Comparison of ENCODE assay signal across 21 cellular contexts in genomic region chr4:153933851-153934688, GRCh38.
DNase-seq lines count a peak whose midpoint lies in the region; ATAC-seq, FAIRE-seq and TF ChIP-seq lines count a peak whose summit lies in the region.
"Had no signal": no experiment of that assay in that cellular context is flagged by ENCODE, and none has a peak within 500 bp of the region (broad histone marks: within the 10 kb centered on the region; RNA-seq: fewer than 3 reads in every experiment).

No MANE protein-coding gene starts in this region.

- CTCF ChIA-PET in mammary epithelial cell (lab: Charles Lee; ENCODE audit: low non-redundant PET), result no interaction called here

- H3K4me1 Mint-ChIP-seq in HFFc6 (ENCODE audit: low read depth), result no peaks in the 10 kb centered on the region
- H3K4me1 Mint-ChIP-seq: immature natural killer cell, naive B cell had no signal

- no peaks in the 10 kb centered on the region for H3K36me3 Mint-ChIP-seq in HFFc6 (ENCODE audit: low read depth)
- H3K36me3 Mint-ChIP-seq: immature natural killer cell, naive B cell had no signal

- 33% methylated on average over 9 of the region's 9 CpGs for WGBS in mammary epithelial cell (ENCODE audit: low coverage, missing lambda C conversion rate)
- WGBS in mesenchymal stem cell, result 87% methylated on average over 9 of the region's 9 CpGs

- intact Hi-C loops in mammary epithelial cell (cut with micrococcal nuclease), result no loop called here

- H2BK5ac ChIP-seq in mesenchymal stem cell (ENCODE audit: low read depth, low read length, poor library complexity, severe bottlenecking), result no peak overlapping the region

- peaks cover 2% of the 10 kb centered on the region for H3K27me3 ChIP-seq in mammary epithelial cell (ENCODE audit: insufficient read depth, low read length)
- H3K27me3 ChIP-seq in mesenchymal stem cell (ENCODE audit: control insufficient read depth in 1 of 2, insufficient read depth in 1 of 2, low read length in 2 of 2), result no peaks in the 10 kb centered on the region
- H3K27me3 ChIP-seq in subcutaneous abdominal adipose tissue (ENCODE audit: control insufficient read depth in 5 of 5, insufficient read depth in 4 of 5, low read length in 5 of 5), result no peaks in the 10 kb centered on the region
- H3K27me3 ChIP-seq in MM.1S (replicated peaks; ENCODE audit: insufficient read depth, low read length), result no peaks in the 10 kb centered on the region

- no peak overlapping the region for H3K14ac ChIP-seq in mesenchymal stem cell (ENCODE audit: low read length in 2 of 2)

- H3K79me1 ChIP-seq in mesenchymal stem cell (replicated peaks; ENCODE audit: low read length, poor library complexity, severe bottlenecking), result no peaks in the 10 kb centered on the region

- dilution Hi-C loops in mammary epithelial cell (cut with HindIII; ENCODE audit: low sequenced_read_pairs), result no loop called here

- peak overlapping the region; percentile 0; the same call in 1 of the 2 replicates for H3K4me3 Mint-ChIP-seq in HFFc6
- H3K4me3 Mint-ChIP-seq: immature natural killer cell, naive B cell, T-helper 17 cell had no signal

- no peak overlapping the region for H2BK120ac ChIP-seq in mesenchymal stem cell (ENCODE audit: low read depth, low read length)

- DNase-seq in HFFc6 (no peak), mammary epithelial cell (no peak), mesenchymal stem cell (no peak), GM19240 (ENCODE audit: insufficient read length, low spot score) (no peak), MM.1S (no peak), urothelium cell line (ENCODE audit: low spot score) (no peak)
- DNase-seq: activated gamma-delta T cell treated with Interleukin-2 at 50 U/mL for 16 hours; AML-193; cerebellar nuclear complex; immature natural killer cell; naive B cell; NCI-H1105 treated with DMSO at 0.1 percent for 48 hours; NCI-H446 treated with DMSO at 0.1 percent for 48 hours; RPMI8226; stimulated activated CD4-positive, alpha-beta T cell treated with anti-CD3 and anti-CD28 coated beads, Interleukin-12 subunit alpha, Interleukin-12 subunit beta, amount 100 ng/mL, for 4 hours; T-helper 17 cell had no signal

- peak overlapping the region; percentile 82 for H4K8ac ChIP-seq in mesenchymal stem cell (ENCODE audit: low read length)

- H2AFZ ChIP-seq in mammary epithelial cell (ENCODE audit: low read depth, low read length), result peak overlapping the region; percentile 48
- H2AFZ ChIP-seq in mesenchymal stem cell (ENCODE audit: low read depth, low read length), result peak overlapping the region; percentile 88
- H2AFZ ChIP-seq in MM.1S (ENCODE audit: low read length), result no peak overlapping the region

- peaks cover 4% of the 10 kb centered on the region; the same call in 1 of the 2 replicates for H3K9me3 Mint-ChIP-seq in HFFc6
- H3K9me3 Mint-ChIP-seq: immature natural killer cell, naive B cell had no signal

- H3K9me3 ChIP-seq in mammary epithelial cell (replicated peaks; ENCODE audit: insufficient read depth, low read length), result no peaks in the 10 kb centered on the region
- no peaks in the 10 kb centered on the region for H3K9me3 ChIP-seq in mesenchymal stem cell (ENCODE audit: control insufficient read depth, low read length)
- H3K9me3 ChIP-seq in subcutaneous abdominal adipose tissue (ENCODE audit: control insufficient read depth in 5 of 5, low read length in 5 of 5), result no peaks in the 10 kb centered on the region
- H3K9me3 ChIP-seq in MM.1S (replicated peaks; ENCODE audit: insufficient read depth, low read length), result no peaks in the 10 kb centered on the region

- no peaks in the 10 kb centered on the region for H3F3A ChIP-seq in MM.1S (ENCODE audit: insufficient read depth, low read length)

- peak overlapping the region; percentile 90 for H4K91ac ChIP-seq in mesenchymal stem cell (ENCODE audit: low read length)

- H2BK12ac ChIP-seq in mesenchymal stem cell (ENCODE audit: low read length in 2 of 2), result peak overlapping the region in 1 of 2 experiments; percentile 95

- H3K9ac ChIP-seq in mammary epithelial cell (ENCODE audit: insufficient read depth, low read length) (no peak overlapping the region), mesenchymal stem cell (ENCODE audit: low read length) (peak overlapping the region; percentile 76), subcutaneous abdominal adipose tissue (ENCODE audit: low read length in 5 of 5) (peak overlapping the region in 4 of 5 donors; percentile 21 to 74 (median 53)), MM.1S (ENCODE audit: low read length) (no peak overlapping the region)

- in situ Hi-C loops in mammary epithelial cell (cut with MboI; ENCODE audit: low sequenced_read_pairs in 2 of 2), result no loop called here

- H3K27ac ChIP-seq in mammary epithelial cell (ENCODE audit: insufficient read depth, low read depth, low read length) (no peak overlapping the region), mesenchymal stem cell (ENCODE audit: low read length, poor library complexity, severe bottlenecking) (no peak overlapping the region), subcutaneous abdominal adipose tissue (ENCODE audit: low read depth, low read length) (peak overlapping the region; percentile 90), MM.1S (ENCODE audit: low read length) (no peak overlapping the region)

- TF ChIP-seq CTCF in HFFc6 (IDR thresholded peaks at IDR 0.05) (no peak), mammary epithelial cell (conservative IDR thresholded peaks at IDR 0.05 in 1 of 2, IDR thresholded peaks at IDR 0.05 in 1 of 2; ENCODE audit: extremely low read depth in 1 of 2, insufficient read depth in 1 of 2, low read depth in 1 of 2, low read length in 2 of 2) (no peak), MM.1S (IDR thresholded peaks at IDR 0.05; ENCODE audit: low read length) (no peak)

- H3K4me1 ChIP-seq in mammary epithelial cell (ENCODE audit: insufficient read depth, low read length) (peaks cover 3% of the 10 kb centered on the region), mesenchymal stem cell (ENCODE audit: control insufficient read depth, insufficient read depth, low read depth, low read length) (no peaks in the 10 kb centered on the region), subcutaneous abdominal adipose tissue (ENCODE audit: control insufficient read depth in 5 of 5, insufficient read depth in 5 of 5, low read length in 5 of 5) (peaks cover 0 to 47% (median 18%) of the 10 kb centered on the region in 5 donors), MM.1S (ENCODE audit: low read length) (no peaks in the 10 kb centered on the region)

- H3K9me2 ChIP-seq in MM.1S (replicated peaks; ENCODE audit: insufficient read depth, low read length), result no peaks in the 10 kb centered on the region

- no peak for ATAC-seq in HG03139 (IDR thresholded peaks at IDR 0.05; ENCODE audit: unreplicated experiment)
- ATAC-seq: T-helper 17 cell had no signal

- FAIRE-seq in urothelium cell line (lab: Jason Lieb, UNC), result no peak
- FAIRE-seq: GM12892, GM19239, H54 had no signal

- H2AK5ac ChIP-seq in mesenchymal stem cell (ENCODE audit: low read length, severe bottlenecking), result no peak overlapping the region

- H3K27me3 Mint-ChIP-seq in HFFc6 (ENCODE audit: insufficient read depth), result no peaks in the 10 kb centered on the region; the same call in 1 of the 2 replicates

- H3K4me2 ChIP-seq in mammary epithelial cell (ENCODE audit: insufficient read depth, low read depth, low read length) (no peak overlapping the region), mesenchymal stem cell (ENCODE audit: low read length, poor library complexity, severe bottlenecking) (no peak overlapping the region), MM.1S (ENCODE audit: low read depth, low read length) (no peak overlapping the region)

- no peaks in the 10 kb centered on the region for H3K36me3 ChIP-seq in mammary epithelial cell (ENCODE audit: insufficient read depth, low read length)
- no peaks in the 10 kb centered on the region for H3K36me3 ChIP-seq in mesenchymal stem cell (ENCODE audit: control insufficient read depth in 1 of 2, insufficient read depth in 2 of 2, low read depth in 1 of 2, low read length in 2 of 2)
- H3K36me3 ChIP-seq in subcutaneous abdominal adipose tissue (ENCODE audit: control insufficient read depth in 5 of 5, insufficient read depth in 5 of 5, low read length in 5 of 5), result no peaks in the 10 kb centered on the region
- no peaks in the 10 kb centered on the region for H3K36me3 ChIP-seq in MM.1S (replicated peaks; ENCODE audit: insufficient read depth, low read length)

- H4K20me1 ChIP-seq in mammary epithelial cell (ENCODE audit: insufficient read depth, low read length) (no peaks in the 10 kb centered on the region), MM.1S (ENCODE audit: insufficient read depth, low read length) (no peaks in the 10 kb centered on the region)

- no peaks in the 10 kb centered on the region for H3K79me2 ChIP-seq in mammary epithelial cell (ENCODE audit: insufficient read depth, low read length)
- no peaks in the 10 kb centered on the region for H3K79me2 ChIP-seq in MM.1S (ENCODE audit: low read length)

- no peak overlapping the region for H2BK15ac ChIP-seq in mesenchymal stem cell (ENCODE audit: low read depth, poor library complexity, severe bottlenecking)

- BruUV-seq in mammary epithelial cell (replicated peaks; lab: Mats Ljungman, UMichigan), result no TSS peak

- peak overlapping the region; percentile 12; the same call in 1 of the 2 replicates for H3K27ac Mint-ChIP-seq in HFFc6
- H3K27ac Mint-ChIP-seq: immature natural killer cell, naive B cell, T-helper 17 cell had no signal

- no peak overlapping the region for H3K23ac ChIP-seq in mesenchymal stem cell (ENCODE audit: low read length in 2 of 2)

- H3K4me3 ChIP-seq in mammary epithelial cell (replicated peaks in 1 of 3; ENCODE audit: insufficient read depth in 1 of 3, low read depth in 2 of 3, low read length in 3 of 3) (no peak overlapping the region), mesenchymal stem cell (ENCODE audit: insufficient read depth in 1 of 2, low read depth in 1 of 2, low read length in 2 of 2) (peak overlapping the region in 1 of 2 experiments; percentile 53), subcutaneous abdominal adipose tissue (ENCODE audit: low read depth in 1 of 5, low read length in 5 of 5) (peak overlapping the region in 2 of 5 donors; percentile 42 to 43), MM.1S (ENCODE audit: low read length) (no peak overlapping the region)

- H3K4ac ChIP-seq in mesenchymal stem cell (ENCODE audit: low read depth in 1 of 2, low read length in 2 of 2), result peak overlapping the region; percentile 20 to 59

- peak overlapping the region; percentile 56 to 61 for H3K18ac ChIP-seq in mesenchymal stem cell (ENCODE audit: low read depth in 1 of 2, low read length in 2 of 2)

Comparison
In these comparisons a context has a peak if more than half of its experiments do, and no peak if none do; other contexts are left out.
1. H3K9ac ChIP-seq: peak in mesenchymal stem cell (single experiment) and subcutaneous abdominal adipose tissue (4 of 5); none in mammary epithelial cell (single experiment) and MM.1S (single experiment).